28 cellular contexts compared by ENCODE assay signal in the genomic region with DNA sequence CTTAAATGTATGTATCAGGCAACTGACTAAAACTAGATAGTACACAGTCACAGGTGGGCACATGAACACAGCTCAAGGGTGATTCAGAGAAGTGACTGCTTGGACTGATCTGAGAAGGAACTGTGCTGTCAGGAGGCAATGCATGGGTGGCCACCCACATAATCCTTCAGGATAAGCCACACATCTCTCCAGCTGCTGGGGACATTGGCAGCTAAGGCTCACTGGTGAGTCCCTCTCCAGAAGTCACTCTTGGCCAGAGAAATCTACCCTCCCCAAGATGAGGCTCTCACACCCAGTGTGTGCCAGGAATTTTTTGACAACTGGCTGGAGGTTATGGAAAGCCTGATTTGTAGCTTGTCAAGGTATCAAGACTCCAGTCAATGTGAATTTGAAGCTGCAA.
"Had no signal": no experiment of that assay in that cellular context is flagged by ENCODE, and none has a peak within 500 bp of the region (broad histone marks: within the 10 kb centered on the region; RNA-seq: fewer than 3 reads in every experiment).

No MANE protein-coding gene starts in this region.

- ATAC-seq: stimulated activated effector memory CD8-positive, alpha-beta T cell treated with anti-CD3 and anti-CD28 coated beads, Interleukin-12 subunit alpha, Interleukin-12 subunit beta, amount 100 ng/mL, for 72 hours; stimulated activated memory B cell treated with anti-CD40 and anti-IgM and Interleukin-4, amounts not matched to agents 10 μg/mL and 1 μg/mL and 100 μg/mL, for 72 hours; stimulated activated naive B cell treated with anti-CD40 and anti-IgM and Interleukin-4, amounts not matched to agents 10 μg/mL and 1 μg/mL and 100 μg/mL, for 72 hours; stimulated activated naive CD8-positive, alpha-beta T cell treated with anti-CD3 and anti-CD28 coated beads, Interleukin-15, amount 100 ng/mL, for 72 hours; stimulated activated naive CD8-positive, alpha-beta T cell treated with anti-CD3 and anti-CD28 coated beads, Interleukin-15, Interleukin-2, amounts not matched to agents 100 U/mL and 50 U/mL, for 24 hours; upper lobe of right lung had no signal

- H3K4me3 ChIP-seq: stomach, suprapubic skin, testis, thoracic aorta, tibial artery, tibial nerve, transverse colon, upper lobe of left lung, upper lobe of right lung, uterus, vagina had no signal

- H3K4me3 Mint-ChIP-seq: stimulated activated effector memory CD8-positive, alpha-beta T cell treated with anti-CD3 and anti-CD28 coated beads, Interleukin-12 subunit alpha, Interleukin-12 subunit beta, amount 100 ng/mL, for 72 hours; stimulated activated memory B cell treated with anti-CD40 and anti-IgM and Interleukin-4, amounts not matched to agents 10 μg/mL and 1 μg/mL and 100 μg/mL, for 72 hours; stimulated activated naive B cell treated with anti-CD40 and anti-IgM and Interleukin-4, amounts not matched to agents 10 μg/mL and 1 μg/mL and 100 μg/mL, for 72 hours; stimulated activated naive CD8-positive, alpha-beta T cell treated with anti-CD3 and anti-CD28 coated beads, Interleukin-15, amount 100 ng/mL, for 72 hours; stimulated activated naive CD8-positive, alpha-beta T cell treated with anti-CD3 and anti-CD28 coated beads, Interleukin-15, Interleukin-2, amounts not matched to agents 100 ng/mL and 50 ng/mL, for 24 hours; type B pancreatic cell had no signal

- H3K27ac Mint-ChIP-seq: stimulated activated effector memory CD8-positive, alpha-beta T cell treated with anti-CD3 and anti-CD28 coated beads, Interleukin-12 subunit alpha, Interleukin-12 subunit beta, amount 100 ng/mL, for 72 hours; stimulated activated memory B cell treated with anti-CD40 and anti-IgM and Interleukin-4, amounts not matched to agents 10 μg/mL and 1 μg/mL and 100 μg/mL, for 72 hours; stimulated activated naive B cell treated with anti-CD40 and anti-IgM and Interleukin-4, amounts not matched to agents 10 μg/mL and 1 μg/mL and 100 μg/mL, for 72 hours; stimulated activated naive CD8-positive, alpha-beta T cell treated with anti-CD3 and anti-CD28 coated beads, Interleukin-15, amount 100 ng/mL, for 72 hours; stimulated activated naive CD8-positive, alpha-beta T cell treated with anti-CD3 and anti-CD28 coated beads, Interleukin-15, Interleukin-2, amounts not matched to agents 100 ng/mL and 50 ng/mL, for 24 hours; type B pancreatic cell had no signal

- H3K27me3 ChIP-seq: stomach, suprapubic skin, testis, tibial nerve, transverse colon, upper lobe of left lung, upper lobe of right lung, uterus, vagina had no signal

- H3K9me3 ChIP-seq: testis had no signal

- FAIRE-seq: urothelium cell line had no signal

- H3K4me1 Mint-ChIP-seq: stimulated activated effector memory CD8-positive, alpha-beta T cell treated with anti-CD3 and anti-CD28 coated beads, Interleukin-12 subunit alpha, Interleukin-12 subunit beta, amount 100 ng/mL, for 72 hours; stimulated activated memory B cell treated with anti-CD40 and anti-IgM and Interleukin-4, amounts not matched to agents 10 μg/mL and 1 μg/mL and 100 μg/mL, for 72 hours; stimulated activated naive B cell treated with anti-CD40 and anti-IgM and Interleukin-4, amounts not matched to agents 10 μg/mL and 1 μg/mL and 100 μg/mL, for 72 hours; stimulated activated naive CD8-positive, alpha-beta T cell treated with anti-CD3 and anti-CD28 coated beads, Interleukin-15, amount 100 ng/mL, for 72 hours had no signal

- DNase-seq: stimulated activated CD4-positive, alpha-beta T cell treated with anti-CD3 and anti-CD28 coated beads, Interleukin-2, amount 100 ng/mL, for 48 hours; stimulated activated CD4-positive, alpha-beta T cell treated with anti-CD3 and anti-CD28 coated beads, Interleukin-4, amount 100 ng/mL, for 1 hour; stimulated activated CD4-positive, alpha-beta T cell treated with anti-CD3 and anti-CD28 coated beads, Interleukin-4, amount 100 ng/mL, for 24 hours; stimulated activated CD4-positive, alpha-beta T cell treated with anti-CD3 and anti-CD28 coated beads, Interleukin-4, amount 100 ng/mL, for 4 hours; stimulated activated CD8-positive, alpha-beta memory T cell treated with anti-CD3 and anti-CD28 coated beads, Interleukin-4, amount 100 ng/mL, for 48 hours; stimulated activated naive B cell treated with anti-CD40 and anti-IgM and Interleukin-4, amounts not matched to agents 10 μg/mL and 1 μg/mL and 100 μg/mL, for 72 hours; stimulated activated naive CD4-positive, alpha-beta T cell; stimulated activated naive CD4-positive, alpha-beta T cell treated with Interleukin-2 at 50 U/mL for 16 hours; stimulated activated naive CD8-positive, alpha-beta T cell treated with anti-CD3 and anti-CD28 coated beads, Interleukin-15, amount 100 ng/mL, for 72 hours; stimulated activated naive CD8-positive, alpha-beta T cell treated with anti-CD3 and anti-CD28 coated beads, Interleukin-15, Interleukin-2, amounts not matched to agents 100 U/mL and 50 U/mL, for 24 hours; stomach; substantia nigra; testis; tibial artery; transverse colon; trophoblast cell; upper lobe of left lung; upper lobe of right lung; uterus had no signal

- H3K27me3 Mint-ChIP-seq: stimulated activated memory B cell treated with anti-CD40 and anti-IgM and Interleukin-4, amounts not matched to agents 10 μg/mL and 1 μg/mL and 100 μg/mL, for 72 hours had no signal

- H3K36me3 Mint-ChIP-seq: stimulated activated effector memory CD8-positive, alpha-beta T cell treated with anti-CD3 and anti-CD28 coated beads, Interleukin-12 subunit alpha, Interleukin-12 subunit beta, amount 100 ng/mL, for 72 hours; stimulated activated memory B cell treated with anti-CD40 and anti-IgM and Interleukin-4, amounts not matched to agents 10 μg/mL and 1 μg/mL and 100 μg/mL, for 72 hours; type B pancreatic cell had no signal

- H3K36me3 ChIP-seq: stomach, suprapubic skin, thoracic aorta, tibial artery, tibial nerve, transverse colon, upper lobe of left lung, upper lobe of right lung, uterus, vagina had no signal

- H3K4me1 ChIP-seq: testis, tibial artery, transverse colon, uterus, vagina had no signal

- H3K27ac ChIP-seq: stomach, suprapubic skin, testis, thoracic aorta, tibial artery, tibial nerve, transverse colon, upper lobe of left lung, upper lobe of right lung, uterus, vagina had no signal
